Comparison of ENCODE assay signal across 1 cellular context in genomic region chr5:45741110-45741509, GRCh38.
TF ChIP-seq lines count a peak whose summit lies in the region.

No MANE protein-coding gene starts in this region.

TF ChIP-seq in GM23338, 12 proteins besides CTCF, POLR2A, EP300 and RAD21:
- TF ChIP-seq, protein P1, sequence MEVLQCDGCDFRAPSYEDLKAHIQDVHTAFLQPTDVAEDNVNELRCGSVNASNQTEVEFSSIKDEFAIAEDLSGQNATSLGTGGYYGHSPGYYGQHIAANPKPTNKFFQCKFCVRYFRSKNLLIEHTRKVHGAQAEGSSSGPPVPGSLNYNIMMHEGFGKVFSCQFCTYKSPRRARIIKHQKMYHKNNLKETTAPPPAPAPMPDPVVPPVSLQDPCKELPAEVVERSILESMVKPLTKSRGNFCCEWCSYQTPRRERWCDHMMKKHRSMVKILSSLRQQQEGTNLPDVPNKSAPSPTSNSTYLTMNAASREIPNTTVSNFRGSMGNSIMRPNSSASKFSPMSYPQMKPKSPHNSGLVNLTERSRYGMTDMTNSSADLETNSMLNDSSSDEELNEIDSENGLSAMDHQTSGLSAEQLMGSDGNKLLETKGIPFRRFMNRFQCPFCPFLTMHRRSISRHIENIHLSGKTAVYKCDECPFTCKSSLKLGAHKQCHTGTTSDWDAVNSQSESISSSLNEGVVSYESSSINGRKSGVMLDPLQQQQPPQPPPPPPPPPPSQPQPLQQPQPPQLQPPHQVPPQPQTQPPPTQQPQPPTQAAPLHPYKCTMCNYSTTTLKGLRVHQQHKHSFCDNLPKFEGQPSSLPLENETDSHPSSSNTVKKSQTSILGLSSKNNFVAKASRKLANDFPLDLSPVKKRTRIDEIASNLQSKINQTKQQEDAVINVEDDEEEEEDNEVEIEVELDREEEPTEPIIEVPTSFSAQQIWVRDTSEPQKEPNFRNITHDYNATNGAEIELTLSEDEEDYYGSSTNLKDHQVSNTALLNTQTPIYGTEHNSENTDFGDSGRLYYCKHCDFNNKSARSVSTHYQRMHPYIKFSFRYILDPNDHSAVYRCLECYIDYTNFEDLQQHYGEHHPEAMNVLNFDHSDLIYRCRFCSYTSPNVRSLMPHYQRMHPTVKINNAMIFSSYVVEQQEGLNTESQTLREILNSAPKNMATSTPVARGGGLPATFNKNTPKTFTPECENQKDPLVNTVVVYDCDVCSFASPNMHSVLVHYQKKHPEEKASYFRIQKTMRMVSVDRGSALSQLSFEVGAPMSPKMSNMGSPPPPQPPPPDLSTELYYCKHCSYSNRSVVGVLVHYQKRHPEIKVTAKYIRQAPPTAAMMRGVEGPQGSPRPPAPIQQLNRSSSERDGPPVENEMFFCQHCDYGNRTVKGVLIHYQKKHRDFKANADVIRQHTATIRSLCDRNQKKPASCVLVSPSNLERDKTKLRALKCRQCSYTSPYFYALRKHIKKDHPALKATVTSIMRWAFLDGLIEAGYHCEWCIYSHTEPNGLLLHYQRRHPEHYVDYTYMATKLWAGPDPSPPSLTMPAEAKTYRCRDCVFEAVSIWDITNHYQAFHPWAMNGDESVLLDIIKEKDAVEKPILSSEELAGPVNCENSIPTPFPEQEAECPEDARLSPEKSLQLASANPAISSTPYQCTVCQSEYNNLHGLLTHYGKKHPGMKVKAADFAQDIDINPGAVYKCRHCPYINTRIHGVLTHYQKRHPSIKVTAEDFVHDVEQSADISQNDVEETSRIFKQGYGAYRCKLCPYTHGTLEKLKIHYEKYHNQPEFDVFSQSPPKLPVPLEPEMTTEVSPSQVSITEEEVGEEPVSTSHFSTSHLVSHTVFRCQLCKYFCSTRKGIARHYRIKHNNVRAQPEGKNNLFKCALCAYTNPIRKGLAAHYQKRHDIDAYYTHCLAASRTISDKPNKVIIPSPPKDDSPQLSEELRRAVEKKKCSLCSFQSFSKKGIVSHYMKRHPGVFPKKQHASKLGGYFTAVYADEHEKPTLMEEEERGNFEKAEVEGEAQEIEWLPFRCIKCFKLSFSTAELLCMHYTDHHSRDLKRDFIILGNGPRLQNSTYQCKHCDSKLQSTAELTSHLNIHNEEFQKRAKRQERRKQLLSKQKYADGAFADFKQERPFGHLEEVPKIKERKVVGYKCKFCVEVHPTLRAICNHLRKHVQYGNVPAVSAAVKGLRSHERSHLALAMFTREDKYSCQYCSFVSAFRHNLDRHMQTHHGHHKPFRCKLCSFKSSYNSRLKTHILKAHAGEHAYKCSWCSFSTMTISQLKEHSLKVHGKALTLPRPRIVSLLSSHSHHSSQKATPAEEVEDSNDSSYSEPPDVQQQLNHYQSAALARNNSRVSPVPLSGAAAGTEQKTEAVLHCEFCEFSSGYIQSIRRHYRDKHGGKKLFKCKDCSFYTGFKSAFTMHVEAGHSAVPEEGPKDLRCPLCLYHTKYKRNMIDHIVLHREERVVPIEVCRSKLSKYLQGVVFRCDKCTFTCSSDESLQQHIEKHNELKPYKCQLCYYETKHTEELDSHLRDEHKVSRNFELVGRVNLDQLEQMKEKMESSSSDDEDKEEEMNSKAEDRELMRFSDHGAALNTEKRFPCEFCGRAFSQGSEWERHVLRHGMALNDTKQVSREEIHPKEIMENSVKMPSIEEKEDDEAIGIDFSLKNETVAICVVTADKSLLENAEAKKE (CRISPR knock-in tag; IDR thresholded peaks at IDR 0.05) = 0 out of 2 replicates have a peak, but pooled peaks have one; percentile 44
- TF ChIP-seq STAT1 (IDR thresholded peaks at IDR 0.05; ENCODE audit: unreplicated experiment) = no peak
TF ChIP-seq in GM23338: peak in this region for 1.
